Comparison of ENCODE assay signal across 8 cellular contexts in the genomic region with DNA sequence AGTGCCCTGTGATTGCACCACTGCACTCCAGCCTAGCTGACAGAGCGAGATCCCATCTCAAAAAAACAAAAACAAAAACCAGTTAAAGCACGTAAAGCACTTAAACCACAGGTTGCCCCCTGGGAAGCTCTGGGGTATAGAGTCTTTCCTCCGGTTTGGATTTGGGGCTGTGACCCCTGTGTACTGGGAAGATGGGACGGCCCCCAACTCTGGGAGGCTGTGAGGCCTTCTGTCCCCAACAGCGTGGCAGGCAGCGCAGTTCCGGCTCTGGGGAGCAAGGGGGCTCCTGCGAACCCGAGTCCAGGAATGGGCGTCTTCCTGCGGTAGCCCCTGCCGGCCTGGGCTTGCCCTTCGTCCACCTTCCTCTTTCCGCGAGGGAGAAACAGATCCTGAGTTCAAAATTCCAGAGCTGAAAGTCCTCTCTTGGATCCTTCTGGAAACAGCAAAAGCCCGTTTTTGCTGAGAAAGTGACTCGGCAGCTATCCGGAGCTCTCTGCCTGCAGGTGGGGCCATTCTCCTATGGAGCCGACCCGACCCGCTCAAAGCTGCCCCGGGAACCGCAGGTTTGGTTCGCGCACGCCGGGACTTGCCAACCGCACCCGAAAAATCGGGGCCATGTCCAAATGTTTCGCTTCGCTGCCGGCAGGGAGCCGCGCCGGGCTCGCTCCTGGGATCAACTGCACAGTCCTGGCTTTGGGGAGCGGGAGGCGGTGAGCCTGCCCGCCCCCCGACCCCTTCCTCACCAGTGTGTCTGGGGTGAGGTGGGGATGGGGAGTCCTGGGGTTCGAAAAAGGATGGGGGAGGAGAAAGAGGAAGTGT. TPM values are rescaled to one million over a fixed set of nuclear protein-coding genes. Genes with fewer than 3 reads are reported as not detected.
DNase-seq lines count a peak whose midpoint lies in the region; ATAC-seq, FAIRE-seq and TF ChIP-seq lines count a peak whose summit lies in the region.

No MANE protein-coding gene starts in this region.

- DNase-seq in A549 (ENCODE audit: low read depth in 1 of 2, low spot score in 1 of 2) = peak in 1 of 2 experiments; percentile 32
- peak; percentile 83 for DNase-seq in GM20000 (ENCODE audit: low spot score)
- peak; percentile 30 to 47 (median 38) for DNase-seq in T-helper 17 cell
- peak; percentile 35 for DNase-seq in brain microvascular endothelial cell
- peak; percentile 80 for DNase-seq in iPS-NIHi11 (ENCODE audit: low spot score)
- DNase-seq in small intestine = peak; percentile 44
- no peak for DNase-seq in OCI-M2 (lab: John Stamatoyannopoulos, UW; ENCODE audit: unreplicated experiment)

- H3K4me3 Mint-ChIP-seq in T-helper 17 cell = peak overlapping the region; percentile 84

- peaks cover 56% of the 10 kb centered on the region for H3K27me3 Mint-ChIP-seq in T-helper 17 cell

- in situ Hi-C loops in brain microvascular endothelial cell (cut with HindIII; ENCODE audit: low pct_ligation_motif_present, low sequenced_read_pairs) = no loop called here

- H3K27ac ChIP-seq in A549 = peak overlapping the region in 1 of 2 experiments; percentile 45; a peak in 2 of 6 replicates
- H3K27ac ChIP-seq in brain microvascular endothelial cell = no peak overlapping the region
- H3K27ac ChIP-seq in small intestine (ENCODE audit: low read depth in 1 of 2, low read length in 1 of 2) = no peak overlapping the region

- H3K4me3 ChIP-seq in A549 (no peak overlapping the region), brain microvascular endothelial cell (ENCODE audit: low read depth, low read length) (peak overlapping the region; percentile 52), small intestine (ENCODE audit: low read depth in 1 of 2, low read length in 2 of 2) (peak overlapping the region in 1 of 2 donors; percentile 2)

- H3K36me3 ChIP-seq in brain microvascular endothelial cell (replicated peaks) (no peaks in the 10 kb centered on the region), small intestine (ENCODE audit: control insufficient read depth in 2 of 2, insufficient read depth in 2 of 2, low read length in 2 of 2) (peaks cover 0 to 3% of the 10 kb centered on the region in 2 donors)

- CTCF ChIA-PET in A549 (lab: Yijun Ruan, JAX) = interaction anchor here (0.9 to 11.8 kb wide), 10 partner anchors 12 to 108 kb away, joined by 3 to 81 read pairs (median 4); partner anchors contain the start of gene ZNHIT2

- POLR2A ChIA-PET in A549 (lab: Yijun Ruan, JAX) = no interaction called here

- ATAC-seq in A549 = peak; percentile 68 to 82
- ATAC-seq in T-helper 17 cell = peak; percentile 85
- no peak for ATAC-seq in GM21619 (IDR thresholded peaks at IDR 0.05; ENCODE audit: unreplicated experiment)

- TF ChIP-seq POLR2A in A549 (IDR thresholded peaks at IDR 0.05; ENCODE audit: low read length) = no peak

- H3K27me3 ChIP-seq in brain microvascular endothelial cell (replicated peaks) = no peaks in the 10 kb centered on the region
- no peaks in the 10 kb centered on the region for H3K27me3 ChIP-seq in small intestine (ENCODE audit: control insufficient read depth in 2 of 2, insufficient read depth in 2 of 2, low read length in 2 of 2)

- H3K9me3 ChIP-seq in A549 (no peaks in the 10 kb centered on the region), T-helper 17 cell (ENCODE audit: control insufficient read depth, low read length, poor library complexity, severe bottlenecking) (no peaks in the 10 kb centered on the region), small intestine (ENCODE audit: control insufficient read depth, low read depth) (no peaks in the 10 kb centered on the region)

- no peaks in the 10 kb centered on the region for H3K36me3 Mint-ChIP-seq in T-helper 17 cell (ENCODE audit: low read depth)

- FAIRE-seq in A549 (lab: Jason Lieb, UNC) = no peak
- FAIRE-seq in small intestine (lab: Jason Lieb, UNC) = no peak

- H3K4me1 Mint-ChIP-seq in T-helper 17 cell = peaks cover 13% of the 10 kb centered on the region

- peak overlapping the region; percentile 53 for H3K27ac Mint-ChIP-seq in T-helper 17 cell

- no peak for TF ChIP-seq EP300 in A549 (IDR thresholded peaks at IDR 0.05)

- H3K4me2 ChIP-seq in A549 = peak overlapping the region; percentile 27

- TF ChIP-seq CTCF in A549 (IDR thresholded peaks at IDR 0.05) (peak; percentile 23; the same call in 1 of the 3 replicates), GM20000 (IDR thresholded peaks at IDR 0.05; ENCODE audit: extremely low read depth, missing control alignments) (peak; percentile 42), brain microvascular endothelial cell (IDR thresholded peaks at IDR 0.05; ENCODE audit: low read depth, low read length, missing control alignments) (peak; percentile 78)

- peak; percentile 31 to 42; a peak in 2 of 5 replicates for TF ChIP-seq RAD21 in A549 (conservative IDR thresholded peaks at IDR 0.05 in 1 of 2, IDR thresholded peaks at IDR 0.05 in 1 of 2)

- WGBS in A549 (ENCODE audit: missing lambda C conversion rate) = 77% methylated on average over 40 of the region's 42 CpGs
- WGBS in small intestine, 3 donors = 9 to 11% (median 11%) methylated on average over 39 to 42 of the region's 42 CpGs

- H3K4me1 ChIP-seq in A549 (peaks cover 9% of the 10 kb centered on the region), small intestine (ENCODE audit: control insufficient read depth in 2 of 2, insufficient read depth in 1 of 2, low read depth in 1 of 2, low read length in 1 of 2) (peaks cover 0 to 2% of the 10 kb centered on the region in 2 donors)

TF ChIP-seq in A549, 52 proteins besides CTCF, POLR2A, EP300 and RAD21:
- TF ChIP-seq MAZ (IDR thresholded peaks at IDR 0.05; ENCODE audit: borderline replicate concordance, low read depth, low read length) = no peak
- TF ChIP-seq CEBPB (IDR thresholded peaks at IDR 0.05) = no peak
- TF ChIP-seq JUN (IDR thresholded peaks at IDR 0.05) = no peak
- TF ChIP-seq BHLHE40 (IDR thresholded peaks at IDR 0.05; ENCODE audit: low read depth, low read length) = no peak
- TF ChIP-seq KDM1A (IDR thresholded peaks at IDR 0.05; ENCODE audit: low read depth) = no peak
- no peak for TF ChIP-seq HEYL (CRISPR knock-in tag; IDR thresholded peaks at IDR 0.05)
- no peak for TF ChIP-seq NFE2L2 (conservative IDR thresholded peaks at IDR 0.05; ENCODE audit: low read length)
- TF ChIP-seq HOXA7 (CRISPR knock-in tag; IDR thresholded peaks at IDR 0.05) = no peak
- no peak for TF ChIP-seq TFCP2L1 (CRISPR knock-in tag; IDR thresholded peaks at IDR 0.05)
- TF ChIP-seq, protein P1, sequence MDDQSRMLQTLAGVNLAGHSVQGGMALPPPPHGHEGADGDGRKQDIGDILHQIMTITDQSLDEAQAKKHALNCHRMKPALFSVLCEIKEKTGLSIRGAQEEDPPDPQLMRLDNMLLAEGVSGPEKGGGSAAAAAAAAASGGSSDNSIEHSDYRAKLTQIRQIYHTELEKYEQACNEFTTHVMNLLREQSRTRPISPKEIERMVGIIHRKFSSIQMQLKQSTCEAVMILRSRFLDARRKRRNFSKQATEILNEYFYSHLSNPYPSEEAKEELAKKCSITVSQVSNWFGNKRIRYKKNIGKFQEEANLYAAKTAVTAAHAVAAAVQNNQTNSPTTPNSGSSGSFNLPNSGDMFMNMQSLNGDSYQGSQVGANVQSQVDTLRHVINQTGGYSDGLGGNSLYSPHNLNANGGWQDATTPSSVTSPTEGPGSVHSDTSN (IDR thresholded peaks at IDR 0.05) = no peak
- no peak for TF ChIP-seq KDM5A (IDR thresholded peaks at IDR 0.05)
- no peak for TF ChIP-seq CHD2 (IDR thresholded peaks at IDR 0.05; ENCODE audit: low read length, partially characterized antibody)
- no peak for TF ChIP-seq E2F6 (IDR thresholded peaks at IDR 0.05; ENCODE audit: borderline replicate concordance, low read depth)
- TF ChIP-seq MYC (IDR thresholded peaks at IDR 0.05; ENCODE audit: borderline replicate concordance, low read length) = no peak
- no peak for TF ChIP-seq EHF (CRISPR knock-in tag; IDR thresholded peaks at IDR 0.05)
- TF ChIP-seq PHF8 (IDR thresholded peaks at IDR 0.05; ENCODE audit: borderline replicate concordance, low read depth) = no peak
- no peak for TF ChIP-seq ZNF302 (CRISPR knock-in tag; IDR thresholded peaks at IDR 0.05)

RNA-seq across cellular contexts. Expression of gene POLA2, which starts 36.3 kb away (rescaled TPM):
- 52.3 and 55.6 TPM in 2 replicates for polyA plus RNA-seq in A549 (2011; rRNA removed)
- 39.9 and 40.1 TPM in 2 replicates for polyA plus RNA-seq in A549 (2012; cell fraction: cytosol; rRNA removed)
- polyA plus RNA-seq in A549 (2012; cell fraction: nucleus; rRNA removed) = 57.3 and 71.4 TPM in 2 replicates
- polyA plus RNA-seq in A549 (2017; fragmentation: RNase III; extraction: RNeasy Plus Mini Kit Qiagen cat#74134 plus additional on column Dnase treatment) = 33.8 to 34.5 TPM (median 34.1 TPM) in 3 replicates
- polyA minus RNA-seq in A549 (2011; rRNA and poly(A)+ RNA removed) = 48.8 and 54.1 TPM in 2 replicates
- total RNA-seq in T-helper 17 cell = 10 to 100 TPM; 13.0 to 15.4 TPM
- 10 to 100 TPM in 1 of 3 donors, 1 to 10 TPM in 2; 1.3 to 12.8 (median 5.4) TPM for polyA plus RNA-seq in small intestine

RNA-seq across cellular contexts. Expression of gene CAPN1, which starts 43.8 kb away (rescaled TPM):
- polyA plus RNA-seq in A549 (2011; rRNA removed) (63.7 and 72.6 TPM in 2 replicates), A549 (2017; fragmentation: RNase III; extraction: RNeasy Plus Mini Kit Qiagen cat#74134 plus additional on column Dnase treatment) (87.9 to 98.6 TPM (median 93.1 TPM) in 3 replicates), small intestine (100 to 1,000 TPM; 197 to 218 (median 212) TPM)
- 91.1 and 125 TPM in 2 replicates for polyA plus RNA-seq in A549 (2012; cell fraction: cytosol; rRNA removed)
- 283 and 338 TPM in 2 replicates for polyA plus RNA-seq in A549 (2012; cell fraction: nucleus; rRNA removed)
- polyA minus RNA-seq in A549 (2011; rRNA and poly(A)+ RNA removed) = 102 and 132 TPM in 2 replicates
- total RNA-seq in T-helper 17 cell = 100 to 1,000 TPM; 154 to 190 TPM

RNA-seq across cellular contexts. Expression of gene SPDYC, which starts 55.5 kb away (rescaled TPM):
- polyA plus RNA-seq in A549 (2011; rRNA removed) = not detected in 2 replicates
- not detected in 2 replicates for polyA plus RNA-seq in A549 (2012; cell fraction: cytosol; rRNA removed)
- polyA plus RNA-seq in A549 (2012; cell fraction: nucleus; rRNA removed) = not detected in 2 replicates
- not detected in 3 replicates for polyA plus RNA-seq in A549 (2017; fragmentation: RNase III; extraction: RNeasy Plus Mini Kit Qiagen cat#74134 plus additional on column Dnase treatment)
- polyA minus RNA-seq in A549 (2011; rRNA and poly(A)+ RNA removed) = not detected in 2 replicates
- total RNA-seq in T-helper 17 cell = under 1 TPM in 1 of 2 donors, not detected in 1; 0.68 TPM
- under 1 TPM in 1 of 3 donors, not detected in 2; 0.13 TPM for polyA plus RNA-seq in small intestine

Comparison
In these comparisons a context has a peak if more than half of its experiments do, and no peak if none do; other contexts are left out.
1. CTCF ChIP-seq: peak in every context shown above with its lines; median percentile 78 in brain microvascular endothelial cell; 42 in GM20000; 23 in A549.